In the genomic region with DNA sequence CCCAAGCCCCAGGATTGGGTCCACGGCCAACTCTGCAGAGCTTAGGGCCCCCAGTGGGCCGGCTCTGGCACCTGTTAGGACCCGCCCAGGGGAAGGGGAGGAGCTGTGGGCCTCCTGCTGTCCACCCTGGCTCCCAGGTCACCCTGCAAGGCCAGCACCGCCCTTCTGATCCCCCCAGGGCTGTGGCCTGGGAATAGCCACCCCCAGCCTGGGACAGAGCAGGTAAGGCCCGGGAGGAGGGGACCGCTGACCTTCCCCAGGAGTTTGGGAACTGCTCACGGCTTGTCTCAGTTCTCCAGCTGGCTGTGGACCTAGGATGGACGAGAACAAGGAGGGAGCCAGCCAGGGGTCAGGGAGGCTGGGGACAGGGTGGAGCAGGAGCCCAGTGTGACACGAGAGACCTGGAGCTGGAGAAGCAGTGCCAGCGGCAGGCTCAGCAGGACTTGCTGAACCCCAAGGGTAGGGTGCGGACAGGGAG, we compare ENCODE assay signal across 1 cellular context.
TF ChIP-seq lines count a peak whose summit lies in the region.

No MANE protein-coding gene starts in this region.

TF ChIP-seq in HepG2, 621 proteins besides CTCF, POLR2A, EP300 and RAD21 (continued from another document):
- 0 out of 2 replicates have a peak, but pooled peaks have one; percentile 19 for TF ChIP-seq SP4 (CRISPR knock-in tag; IDR thresholded peaks at IDR 0.05)
- TF ChIP-seq, protein P1, sequence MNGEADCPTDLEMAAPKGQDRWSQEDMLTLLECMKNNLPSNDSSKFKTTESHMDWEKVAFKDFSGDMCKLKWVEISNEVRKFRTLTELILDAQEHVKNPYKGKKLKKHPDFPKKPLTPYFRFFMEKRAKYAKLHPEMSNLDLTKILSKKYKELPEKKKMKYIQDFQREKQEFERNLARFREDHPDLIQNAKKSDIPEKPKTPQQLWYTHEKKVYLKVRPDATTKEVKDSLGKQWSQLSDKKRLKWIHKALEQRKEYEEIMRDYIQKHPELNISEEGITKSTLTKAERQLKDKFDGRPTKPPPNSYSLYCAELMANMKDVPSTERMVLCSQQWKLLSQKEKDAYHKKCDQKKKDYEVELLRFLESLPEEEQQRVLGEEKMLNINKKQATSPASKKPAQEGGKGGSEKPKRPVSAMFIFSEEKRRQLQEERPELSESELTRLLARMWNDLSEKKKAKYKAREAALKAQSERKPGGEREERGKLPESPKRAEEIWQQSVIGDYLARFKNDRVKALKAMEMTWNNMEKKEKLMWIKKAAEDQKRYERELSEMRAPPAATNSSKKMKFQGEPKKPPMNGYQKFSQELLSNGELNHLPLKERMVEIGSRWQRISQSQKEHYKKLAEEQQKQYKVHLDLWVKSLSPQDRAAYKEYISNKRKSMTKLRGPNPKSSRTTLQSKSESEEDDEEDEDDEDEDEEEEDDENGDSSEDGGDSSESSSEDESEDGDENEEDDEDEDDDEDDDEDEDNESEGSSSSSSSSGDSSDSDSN (CRISPR knock-in tag; IDR thresholded peaks at IDR 0.05): 0 out of 2 replicates have a peak, but pooled peaks have one; percentile 5
- no peak for TF ChIP-seq GLI4 (CRISPR knock-in tag; IDR thresholded peaks at IDR 0.05; ENCODE audit: borderline replicate concordance)
- no peak for TF ChIP-seq MAZ (IDR thresholded peaks at IDR 0.05; ENCODE audit: borderline replicate concordance, low read depth, low read length)
- no peak for TF ChIP-seq MAZ (CRISPR knock-in tag; IDR thresholded peaks at IDR 0.05; ENCODE audit: low read depth)
- no peak for TF ChIP-seq NR2F6 (IDR thresholded peaks at IDR 0.05)
- TF ChIP-seq NR2F6 (CRISPR knock-in tag; IDR thresholded peaks at IDR 0.05): no peak
- TF ChIP-seq FOSL2 (CRISPR knock-in tag; IDR thresholded peaks at IDR 0.05): no peak
- no peak for TF ChIP-seq ZNF350 (CRISPR knock-in tag; IDR thresholded peaks at IDR 0.05; ENCODE audit: borderline replicate concordance, low read depth)
- TF ChIP-seq PITX1 (CRISPR knock-in tag; IDR thresholded peaks at IDR 0.05): peak; percentile 42; the same call in 1 of the 2 replicates
- TF ChIP-seq MAX (IDR thresholded peaks at IDR 0.05): no peak
- TF ChIP-seq, protein P2, sequence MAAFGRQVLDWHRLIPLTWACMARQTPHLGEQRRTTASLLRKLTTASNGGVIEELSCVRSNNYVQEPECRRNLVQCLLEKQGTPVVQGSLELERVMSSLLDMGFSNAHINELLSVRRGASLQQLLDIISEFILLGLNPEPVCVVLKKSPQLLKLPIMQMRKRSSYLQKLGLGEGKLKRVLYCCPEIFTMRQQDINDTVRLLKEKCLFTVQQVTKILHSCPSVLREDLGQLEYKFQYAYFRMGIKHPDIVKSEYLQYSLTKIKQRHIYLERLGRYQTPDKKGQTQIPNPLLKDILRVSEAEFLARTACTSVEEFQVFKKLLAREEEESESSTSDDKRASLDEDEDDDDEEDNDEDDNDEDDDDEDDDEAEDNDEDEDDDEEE (CRISPR knock-in tag; IDR thresholded peaks at IDR 0.05): no peak
- no peak for TF ChIP-seq ZNF766 (CRISPR knock-in tag; IDR thresholded peaks at IDR 0.05; ENCODE audit: borderline replicate concordance)
- TF ChIP-seq, protein P3, sequence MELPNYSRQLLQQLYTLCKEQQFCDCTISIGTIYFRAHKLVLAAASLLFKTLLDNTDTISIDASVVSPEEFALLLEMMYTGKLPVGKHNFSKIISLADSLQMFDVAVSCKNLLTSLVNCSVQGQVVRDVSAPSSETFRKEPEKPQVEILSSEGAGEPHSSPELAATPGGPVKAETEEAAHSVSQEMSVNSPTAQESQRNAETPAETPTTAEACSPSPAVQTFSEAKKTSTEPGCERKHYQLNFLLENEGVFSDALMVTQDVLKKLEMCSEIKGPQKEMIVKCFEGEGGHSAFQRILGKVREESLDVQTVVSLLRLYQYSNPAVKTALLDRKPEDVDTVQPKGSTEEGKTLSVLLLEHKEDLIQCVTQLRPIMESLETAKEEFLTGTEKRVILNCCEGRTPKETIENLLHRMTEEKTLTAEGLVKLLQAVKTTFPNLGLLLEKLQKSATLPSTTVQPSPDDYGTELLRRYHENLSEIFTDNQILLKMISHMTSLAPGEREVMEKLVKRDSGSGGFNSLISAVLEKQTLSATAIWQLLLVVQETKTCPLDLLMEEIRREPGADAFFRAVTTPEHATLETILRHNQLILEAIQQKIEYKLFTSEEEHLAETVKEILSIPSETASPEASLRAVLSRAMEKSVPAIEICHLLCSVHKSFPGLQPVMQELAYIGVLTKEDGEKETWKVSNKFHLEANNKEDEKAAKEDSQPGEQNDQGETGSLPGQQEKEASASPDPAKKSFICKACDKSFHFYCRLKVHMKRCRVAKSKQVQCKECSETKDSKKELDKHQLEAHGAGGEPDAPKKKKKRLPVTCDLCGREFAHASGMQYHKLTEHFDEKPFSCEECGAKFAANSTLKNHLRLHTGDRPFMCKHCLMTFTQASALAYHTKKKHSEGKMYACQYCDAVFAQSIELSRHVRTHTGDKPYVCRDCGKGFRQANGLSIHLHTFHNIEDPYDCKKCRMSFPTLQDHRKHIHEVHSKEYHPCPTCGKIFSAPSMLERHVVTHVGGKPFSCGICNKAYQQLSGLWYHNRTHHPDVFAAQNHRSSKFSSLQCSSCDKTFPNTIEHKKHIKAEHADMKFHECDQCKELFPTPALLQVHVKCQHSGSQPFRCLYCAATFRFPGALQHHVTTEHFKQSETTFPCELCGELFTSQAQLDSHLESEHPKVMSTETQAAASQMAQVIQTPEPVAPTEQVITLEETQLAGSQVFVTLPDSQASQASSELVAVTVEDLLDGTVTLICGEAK (IDR thresholded peaks at IDR 0.05): no peak
- TF ChIP-seq, protein P3 (CRISPR knock-in tag; IDR thresholded peaks at IDR 0.05): 0 out of 2 replicates have a peak, but pooled peaks have one; percentile 35
- TF ChIP-seq ZC3H4 (CRISPR knock-in tag; IDR thresholded peaks at IDR 0.05; ENCODE audit: borderline replicate concordance): no peak
- TF ChIP-seq ZNF687 (CRISPR knock-in tag; IDR thresholded peaks at IDR 0.05): no peak; the same call in 1 of the 2 replicates
- TF ChIP-seq DPF2 (CRISPR knock-in tag; IDR thresholded peaks at IDR 0.05; ENCODE audit: borderline replicate concordance, low read depth): no peak
- TF ChIP-seq ZNF740 (CRISPR knock-in tag; IDR thresholded peaks at IDR 0.05): no peak
- TF ChIP-seq, protein P4, sequence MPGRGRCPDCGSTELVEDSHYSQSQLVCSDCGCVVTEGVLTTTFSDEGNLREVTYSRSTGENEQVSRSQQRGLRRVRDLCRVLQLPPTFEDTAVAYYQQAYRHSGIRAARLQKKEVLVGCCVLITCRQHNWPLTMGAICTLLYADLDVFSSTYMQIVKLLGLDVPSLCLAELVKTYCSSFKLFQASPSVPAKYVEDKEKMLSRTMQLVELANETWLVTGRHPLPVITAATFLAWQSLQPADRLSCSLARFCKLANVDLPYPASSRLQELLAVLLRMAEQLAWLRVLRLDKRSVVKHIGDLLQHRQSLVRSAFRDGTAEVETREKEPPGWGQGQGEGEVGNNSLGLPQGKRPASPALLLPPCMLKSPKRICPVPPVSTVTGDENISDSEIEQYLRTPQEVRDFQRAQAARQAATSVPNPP (CRISPR knock-in tag; IDR thresholded peaks at IDR 0.05): no peak
- no peak for TF ChIP-seq ZNF704 (CRISPR knock-in tag; IDR thresholded peaks at IDR 0.05; ENCODE audit: borderline replicate concordance)
